In genomic region chr6:5192135-5192794, GRCh38 we compare ENCODE assay signal across 25 cellular contexts.
"Had no signal": no experiment of that assay in that cellular context is flagged by ENCODE, and none has a peak within 500 bp of the region (broad histone marks: within the 10 kb centered on the region; RNA-seq: fewer than 3 reads in every experiment).

No MANE protein-coding gene starts in this region.

- H3K9me3 ChIP-seq: heart right ventricle, lower lobe of right lung, ovary, prostate gland, right atrium auricular region, tibial artery, uterus had no signal

- ATAC-seq: activated T-cell treated with anti-CD3 and anti-CD28 coated beads, Interleukin-2, amount 50 U/mL, for 72 hours; heart right ventricle; left lobe of liver; naive thymus-derived CD4-positive, alpha-beta T cell; stimulated activated naive CD8-positive, alpha-beta T cell treated with anti-CD3 and anti-CD28 coated beads, Interleukin-15, amount 100 ng/mL, for 72 hours had no signal

- DNase-seq: activated CD4-positive, alpha-beta T cell treated with anti-CD3 and anti-CD28 coated beads for 4 hours; activated CD4-positive, alpha-beta T cell treated with anti-CD3 and anti-CD28 coated beads, Interleukin-2, amount 50 U/mL, for 48 hours; activated CD4-positive, CD25-positive, alpha-beta regulatory T cell; activated effector memory CD4-positive, alpha-beta T cell treated with Interleukin-2 at 50 U/mL for 16 hours; activated naive CD4-positive, alpha-beta T cell treated with anti-CD3 and anti-CD28 coated beads for 36 hours; activated naive CD8-positive, alpha-beta T cell treated with anti-CD3 and anti-CD28 coated beads, Interleukin-2, amount 10 ng/mL, durations not matched to agents 7 days and 5 days; activated T-cell treated with anti-CD3 and anti-CD28 coated beads, Interleukin-2, amount 50 U/mL, for 72 hours; amniotic stem cell; effector CD4-positive, alpha-beta T cell; erythroblast; foreskin fibroblast; heart right ventricle; lower lobe of right lung; naive thymus-derived CD4-positive, alpha-beta T cell; ovary; stimulated activated CD4-positive, alpha-beta T cell treated with anti-CD3 and anti-CD28 coated beads, Interleukin-4, amount 100 ng/mL, for 4 hours; stimulated activated naive CD8-positive, alpha-beta T cell treated with anti-CD3 and anti-CD28 coated beads, Interleukin-15, amount 100 ng/mL, for 72 hours; T1000; tibial artery; uterus had no signal

- H3K27me3 Mint-ChIP-seq: activated naive CD8-positive, alpha-beta T cell treated with anti-CD3 and anti-CD28 coated beads, Interleukin-2, amount 10 ng/mL, durations not matched to agents 7 days and 5 days; dendritic cell treated with granulocyte-macrophage colony-stimulating factor and Interleukin-4, amounts not matched to agents 40 ng/mL and 50 ng/mL, for 4 days; naive thymus-derived CD4-positive, alpha-beta T cell; stimulated activated naive CD8-positive, alpha-beta T cell treated with anti-CD3 and anti-CD28 coated beads, Interleukin-15, amount 100 ng/mL, for 72 hours had no signal

- H3K27me3 ChIP-seq: heart right ventricle, ovary, right atrium auricular region, tibial artery, uterus had no signal

- H3K27ac Mint-ChIP-seq: activated naive CD4-positive, alpha-beta T cell treated with anti-CD3 and anti-CD28 coated beads for 36 hours; activated naive CD8-positive, alpha-beta T cell treated with anti-CD3 and anti-CD28 coated beads, Interleukin-2, amount 10 ng/mL, durations not matched to agents 7 days and 5 days; activated T-cell treated with anti-CD3 and anti-CD28 coated beads, Interleukin-2, amount 50 U/mL, for 72 hours; dendritic cell treated with granulocyte-macrophage colony-stimulating factor and Interleukin-4, amounts not matched to agents 40 ng/mL and 50 ng/mL, for 4 days; stimulated activated naive CD8-positive, alpha-beta T cell treated with anti-CD3 and anti-CD28 coated beads, Interleukin-15, amount 100 ng/mL, for 72 hours; T-helper 1 cell treated with Interleukin-12 subunit alpha and Interleukin-12 subunit beta and Interleukin-4 antibody, amounts not matched to agents 30 μg/mL and 1 μg/mL, for 36 hours had no signal

- H3K27ac ChIP-seq: lower lobe of right lung, ovary, prostate gland, right atrium auricular region, tibial artery, uterus had no signal

- H3K4me1 Mint-ChIP-seq: stimulated activated naive CD8-positive, alpha-beta T cell treated with anti-CD3 and anti-CD28 coated beads, Interleukin-15, amount 100 ng/mL, for 72 hours had no signal

- H3K9me3 Mint-ChIP-seq: activated T-cell treated with anti-CD3 and anti-CD28 coated beads, Interleukin-2, amount 50 U/mL, for 72 hours; dendritic cell treated with granulocyte-macrophage colony-stimulating factor and Interleukin-4, amounts not matched to agents 40 ng/mL and 50 ng/mL, for 4 days had no signal

- H3K4me3 ChIP-seq: heart right ventricle, lower lobe of right lung, ovary, prostate gland, right atrium auricular region, tibial artery, uterus had no signal

- H3K4me1 ChIP-seq: lower lobe of right lung, prostate gland, uterus had no signal

- H3K4me3 Mint-ChIP-seq: activated naive CD4-positive, alpha-beta T cell treated with anti-CD3 and anti-CD28 coated beads for 36 hours; activated naive CD8-positive, alpha-beta T cell treated with anti-CD3 and anti-CD28 coated beads, Interleukin-2, amount 10 ng/mL, durations not matched to agents 7 days and 5 days; activated T-cell treated with anti-CD3 and anti-CD28 coated beads, Interleukin-2, amount 50 U/mL, for 72 hours; dendritic cell treated with granulocyte-macrophage colony-stimulating factor and Interleukin-4, amounts not matched to agents 40 ng/mL and 50 ng/mL, for 4 days; naive thymus-derived CD4-positive, alpha-beta T cell; stimulated activated naive CD8-positive, alpha-beta T cell treated with anti-CD3 and anti-CD28 coated beads, Interleukin-15, amount 100 ng/mL, for 72 hours; T-helper 1 cell treated with Interleukin-12 subunit alpha and Interleukin-12 subunit beta and Interleukin-4 antibody, amounts not matched to agents 30 μg/mL and 1 μg/mL, for 36 hours had no signal

- H3K36me3 ChIP-seq: heart right ventricle, lower lobe of right lung, ovary, prostate gland, right atrium auricular region, tibial artery, uterus had no signal
